16 cellular contexts compared by ENCODE assay signal in genomic region chr10:37010741-37011140, GRCh38.
DNase-seq lines count a peak whose midpoint lies in the region; ATAC-seq lines count a peak whose summit lies in the region.
"Had no signal": no experiment of that assay in that cellular context is flagged by ENCODE, and none has a peak within 500 bp of the region (broad histone marks: within the 10 kb centered on the region; RNA-seq: fewer than 3 reads in every experiment).

No MANE protein-coding gene starts in this region.

- H3K4me1 Mint-ChIP-seq in activated CD4-positive, alpha-beta T cell treated with anti-CD3 and anti-CD28 coated beads for 36 hours: no peaks in the 10 kb centered on the region
- no peaks in the 10 kb centered on the region for H3K4me1 Mint-ChIP-seq in activated CD4-positive, alpha-beta memory T cell treated with anti-CD3 and anti-CD28 coated beads, Interleukin-2, amount 10 ng/mL, durations not matched to agents 7 days and 5 days
- H3K4me1 Mint-ChIP-seq: B cell, CD14-positive monocyte had no signal

- intact Hi-C loops in Right ventricle myocardium inferior (cut with DNase I): no loop called here
- intact Hi-C loops in cardiac septum (cut with DNase I): no loop called here
- intact Hi-C loops in activated CD4-positive, alpha-beta T cell treated with anti-CD3 and anti-CD28 coated beads for 36 hours (cut with DNase I, micrococcal nuclease): no loop called here

- in situ Hi-C loops in SK-MEL-5 (cut with HindIII; ENCODE audit: low pct_unique_long_range_greater_than_20kb, low sequenced_read_pairs): no loop called here

- no peaks in the 10 kb centered on the region for H3K27me3 Mint-ChIP-seq in activated CD4-positive, alpha-beta T cell treated with anti-CD3 and anti-CD28 coated beads for 36 hours
- no peaks in the 10 kb centered on the region for H3K27me3 Mint-ChIP-seq in activated CD4-positive, alpha-beta memory T cell treated with anti-CD3 and anti-CD28 coated beads, Interleukin-2, amount 10 ng/mL, durations not matched to agents 7 days and 5 days
- H3K27me3 Mint-ChIP-seq: B cell; CD4-positive, alpha-beta T cell had no signal

- H3K36me3 Mint-ChIP-seq in activated CD4-positive, alpha-beta T cell treated with anti-CD3 and anti-CD28 coated beads for 36 hours (ENCODE audit: low read depth): no peaks in the 10 kb centered on the region
- H3K36me3 Mint-ChIP-seq in activated CD4-positive, alpha-beta memory T cell treated with anti-CD3 and anti-CD28 coated beads, Interleukin-2, amount 10 ng/mL, durations not matched to agents 7 days and 5 days (ENCODE audit: low read depth): no peaks in the 10 kb centered on the region
- H3K36me3 Mint-ChIP-seq: CD14-positive monocyte had no signal

- no peak overlapping the region for H3K4me3 Mint-ChIP-seq in activated CD4-positive, alpha-beta T cell treated with anti-CD3 and anti-CD28 coated beads for 36 hours
- no peak overlapping the region for H3K4me3 Mint-ChIP-seq in activated CD4-positive, alpha-beta memory T cell treated with anti-CD3 and anti-CD28 coated beads, Interleukin-2, amount 10 ng/mL, durations not matched to agents 7 days and 5 days
- H3K4me3 Mint-ChIP-seq: B cell; CD14-positive monocyte; CD4-positive, alpha-beta T cell had no signal

- POLR2A ChIA-PET in activated CD4-positive, alpha-beta T cell treated with anti-CD3 and anti-CD28 coated beads for 36 hours (lab: Charles Lee): no interaction called here
- POLR2A ChIA-PET in activated CD4-positive, alpha-beta memory T cell treated with anti-CD3 and anti-CD28 coated beads, Interleukin-2, amount 10 ng/mL, durations not matched to agents 7 days and 5 days (lab: Charles Lee): no interaction called here

- H3K27ac Mint-ChIP-seq in activated CD4-positive, alpha-beta T cell treated with anti-CD3 and anti-CD28 coated beads for 36 hours: no peak overlapping the region
- no peak overlapping the region for H3K27ac Mint-ChIP-seq in activated CD4-positive, alpha-beta memory T cell treated with anti-CD3 and anti-CD28 coated beads, Interleukin-2, amount 10 ng/mL, durations not matched to agents 7 days and 5 days
- H3K27ac Mint-ChIP-seq: B cell; CD4-positive, alpha-beta T cell had no signal

- no peak for ATAC-seq in Right ventricle myocardium inferior
- no peak for ATAC-seq in left lobe of liver
- ATAC-seq in activated CD4-positive, alpha-beta T cell treated with anti-CD3 and anti-CD28 coated beads for 36 hours: no peak

- H3K9me3 Mint-ChIP-seq in activated CD4-positive, alpha-beta T cell treated with anti-CD3 and anti-CD28 coated beads for 36 hours (ENCODE audit: low read depth): peaks cover 16% of the 10 kb centered on the region
- peaks cover 20% of the 10 kb centered on the region for H3K9me3 Mint-ChIP-seq in activated CD4-positive, alpha-beta memory T cell treated with anti-CD3 and anti-CD28 coated beads, Interleukin-2, amount 10 ng/mL, durations not matched to agents 7 days and 5 days

- peak; percentile 50 for DNase-seq in Right ventricle myocardium inferior (ENCODE audit: missing footprints)
- no peak for DNase-seq in cardiac septum (ENCODE audit: low spot score)
- DNase-seq in RPMI7951 (ENCODE audit: low read depth): peak; percentile 6
- DNase-seq in SK-MEL-5 (ENCODE audit: low read depth, low spot score): peak; percentile 16
- no peak for DNase-seq in left lobe of liver (ENCODE audit: low spot score)
- no peak for DNase-seq in activated CD4-positive, alpha-beta T cell treated with anti-CD3 and anti-CD28 coated beads for 36 hours
- no peak for DNase-seq in activated CD4-positive, alpha-beta memory T cell treated with anti-CD3 and anti-CD28 coated beads, Interleukin-2, amount 10 ng/mL, durations not matched to agents 7 days and 5 days
- DNase-seq: Caco-2; CD4-positive, alpha-beta T cell; DMS153; DND-41; GM23248; H7; HCEC 1CT had no signal

- CTCF ChIA-PET in activated CD4-positive, alpha-beta T cell treated with anti-CD3 and anti-CD28 coated beads for 36 hours (lab: Charles Lee): no interaction called here
- CTCF ChIA-PET in activated CD4-positive, alpha-beta memory T cell treated with anti-CD3 and anti-CD28 coated beads, Interleukin-2, amount 10 ng/mL, durations not matched to agents 7 days and 5 days (lab: Charles Lee): no interaction called here

Comparison
In these comparisons a context has a peak if more than half of its experiments do, and no peak if none do; other contexts are left out.
1. DNase-seq: peak in Right ventricle myocardium inferior (single experiment), RPMI7951 (single experiment) and SK-MEL-5 (single experiment); none in cardiac septum (single experiment), left lobe of liver (single experiment), activated CD4-positive, alpha-beta T cell treated with anti-CD3 and anti-CD28 coated beads for 36 hours (single experiment) and activated CD4-positive, alpha-beta memory T cell treated with anti-CD3 and anti-CD28 coated beads, Interleukin-2, amount 10 ng/mL, durations not matched to agents 7 days and 5 days (single experiment).